Comparison of ENCODE assay signal across 6 cellular contexts in genomic region chr7:66219805-66220204, GRCh38.
"Had no signal": no experiment of that assay in that cellular context is flagged by ENCODE, and none has a peak within 500 bp of the region (broad histone marks: within the 10 kb centered on the region; RNA-seq: fewer than 3 reads in every experiment).

No MANE protein-coding gene starts in this region.

- H3K27ac ChIP-seq: HL-60 had no signal

- ATAC-seq: K562 had no signal

- DNase-seq: IMR-90, KBM-7, KG1 had no signal

- FAIRE-seq: HTR-8/SVneo, K562 had no signal

- H3K4me3 ChIP-seq: K562 had no signal
